Comparison of ENCODE assay signal across 1 cellular context in genomic region chr1:117128323-117129079, GRCh38.
TF ChIP-seq lines count a peak whose summit lies in the region.

No MANE protein-coding gene starts in this region.

TF ChIP-seq in HCT116, 20 proteins besides CTCF, POLR2A, EP300 and RAD21 (continued from another document):
- TF ChIP-seq SIN3A (IDR thresholded peaks at IDR 0.05; ENCODE audit: low read depth) (no peak), JUND (IDR thresholded peaks at IDR 0.05) (no peak)
